ENCODE assay signal across 8 cellular contexts in the genomic region with DNA sequence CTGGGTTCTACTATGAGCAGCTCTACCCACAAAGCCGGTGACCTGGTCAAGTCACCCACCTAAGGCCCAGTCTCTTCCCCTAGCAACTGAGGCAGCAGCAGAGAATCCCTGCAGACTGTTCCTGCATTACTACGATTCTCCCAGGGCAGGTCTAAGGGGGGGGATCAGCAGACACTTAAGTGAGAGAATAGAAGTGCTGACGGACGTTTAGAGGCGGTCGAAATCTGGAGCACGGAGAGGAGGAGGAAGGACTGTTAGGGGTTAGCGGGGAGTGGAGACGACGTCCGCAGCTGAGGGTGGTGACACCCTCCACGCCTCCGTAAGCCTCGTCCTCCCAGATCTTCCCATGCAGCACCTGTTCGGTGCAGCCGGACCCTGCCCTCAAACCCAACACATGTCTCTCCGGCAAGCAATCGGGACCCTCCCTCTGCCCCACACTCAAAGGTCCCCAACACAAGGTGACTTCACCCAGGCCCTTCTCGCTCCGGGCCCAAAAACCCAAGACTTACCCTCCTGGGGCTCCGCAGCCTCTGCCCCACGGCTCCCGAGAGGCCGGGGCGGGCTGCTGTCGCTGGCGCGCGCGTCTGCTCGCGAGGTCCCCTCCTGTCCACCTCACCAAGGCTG. TPM values are rescaled to one million over a fixed set of nuclear protein-coding genes. Genes with fewer than 3 reads are reported as not detected.
DNase-seq lines count a peak whose midpoint lies in the region; ATAC-seq and TF ChIP-seq lines count a peak whose summit lies in the region.
"Not testable (repeated sequence)": the region's sequence is repeated elsewhere in the genome, so short reads cannot be mapped to it uniquely, and the experiment has no call there.

No MANE protein-coding gene starts in this region.

- not testable (repeated sequence) for H3K27me3 ChIP-seq in HAP-1 (ENCODE audit: low read depth); cardiac muscle cell; muscle layer of colon (ENCODE audit: control insufficient read depth in 1 of 2, insufficient read depth in 2 of 2, low read length in 2 of 2)

- H3K9me3 Mint-ChIP-seq in activated CD8-positive, alpha-beta T cell treated with anti-CD3 and anti-CD28 coated beads for 36 hours = not testable (repeated sequence)

- H3K4me3 ChIP-seq in AG10803 (ENCODE audit: low read length) (peak overlapping the region; percentile 71), HAP-1 (peak overlapping the region; percentile 67), cardiac fibroblast (replicated peaks in 1 of 2; ENCODE audit: low read depth in 2 of 2, low read length in 2 of 2) (peak overlapping the region; percentile 67 to 74), cardiac muscle cell (peak overlapping the region; percentile 69), muscle layer of colon (ENCODE audit: low read depth in 1 of 2, low read length in 2 of 2) (peak overlapping the region; percentile 56 to 96)

- in situ Hi-C loops in HAP-1 (cut with MboI; ENCODE audit: low sequenced_read_pairs) = not testable (repeated sequence)

- H3K27ac ChIP-seq in cardiac muscle cell (peak overlapping the region; percentile 96), muscle layer of colon (ENCODE audit: low read depth, low read length) (peak overlapping the region; percentile 14)

- POLR2A ChIA-PET in activated CD8-positive, alpha-beta T cell treated with anti-CD3 and anti-CD28 coated beads for 36 hours (lab: Charles Lee) = not testable (repeated sequence)

- H3K9ac ChIP-seq in muscle layer of colon (ENCODE audit: low read length) = not testable (repeated sequence)

- H3K4me1 ChIP-seq in HAP-1; cardiac muscle cell (ENCODE audit: low read depth); muscle layer of colon (ENCODE audit: insufficient read depth, low read length): not testable (repeated sequence)

- DNase-seq in AG10803 (ENCODE audit: low read depth) = not testable (repeated sequence)
- DNase-seq in HAP-1 (ENCODE audit: low spot score in 2 of 2) (peak in 1 of 2 experiments; percentile 16), NCI-H69 (lab: John Stamatoyannopoulos, UW) (peak; percentile 9), cardiac fibroblast (ENCODE audit: low read depth in 2 of 2) (peak in 1 of 2 donors; percentile 5), cardiac muscle cell (ENCODE audit: low read depth in 1 of 2, low spot score in 1 of 2) (peak; percentile 4 to 16)
- DNase-seq in activated CD8-positive, alpha-beta T cell treated with anti-CD3 and anti-CD28 coated beads for 36 hours = peak; percentile 13
- peak; percentile 17 to 19 for DNase-seq in stimulated activated CD4-positive, alpha-beta T cell treated with anti-CD3 and anti-CD28 coated beads, Interleukin-2, amount 100 ng/mL, for 24 hours

- not testable (repeated sequence) for H3K9me3 ChIP-seq in HAP-1; cardiac muscle cell (ENCODE audit: low read depth); muscle layer of colon (ENCODE audit: low read length)

- not testable (repeated sequence) for H3K4me1 Mint-ChIP-seq in activated CD8-positive, alpha-beta T cell treated with anti-CD3 and anti-CD28 coated beads for 36 hours (ENCODE audit: low read depth)

- not testable (repeated sequence) for ATAC-seq in activated CD8-positive, alpha-beta T cell treated with anti-CD3 and anti-CD28 coated beads for 36 hours

- H3K4me3 Mint-ChIP-seq in activated CD8-positive, alpha-beta T cell treated with anti-CD3 and anti-CD28 coated beads for 36 hours = peak overlapping the region; percentile 94

- TF ChIP-seq CTCF in AG10803 (conservative IDR thresholded peaks at IDR 0.05; ENCODE audit: low read length); activated CD8-positive, alpha-beta T cell treated with anti-CD3 and anti-CD28 coated beads for 36 hours (IDR thresholded peaks at IDR 0.05); cardiac fibroblast (IDR thresholded peaks at IDR 0.05; ENCODE audit: low read depth, low read length); cardiac muscle cell (IDR thresholded peaks at IDR 0.05; ENCODE audit: low read depth, low read length): not testable (repeated sequence)

- CTCF ChIA-PET in activated CD8-positive, alpha-beta T cell treated with anti-CD3 and anti-CD28 coated beads for 36 hours (lab: Charles Lee) = not testable (repeated sequence)

- intact Hi-C loops in activated CD8-positive, alpha-beta T cell treated with anti-CD3 and anti-CD28 coated beads for 36 hours (cut with micrococcal nuclease) = not testable (repeated sequence)

- H3K27me3 Mint-ChIP-seq in activated CD8-positive, alpha-beta T cell treated with anti-CD3 and anti-CD28 coated beads for 36 hours = not testable (repeated sequence)

- not testable (repeated sequence) for H3K36me3 ChIP-seq in HAP-1 (replicated peaks); cardiac muscle cell; muscle layer of colon (ENCODE audit: insufficient read depth, low read length)

- peaks cover 16% of the 10 kb centered on the region for H3K36me3 Mint-ChIP-seq in activated CD8-positive, alpha-beta T cell treated with anti-CD3 and anti-CD28 coated beads for 36 hours (ENCODE audit: low read depth)

- H3K27ac Mint-ChIP-seq in activated CD8-positive, alpha-beta T cell treated with anti-CD3 and anti-CD28 coated beads for 36 hours = peak overlapping the region; percentile 90

RNA-seq across cellular contexts. Expression of gene POM121C, which starts 0.6 kb away (rescaled TPM):
- total RNA-seq in activated CD8-positive, alpha-beta T cell treated with anti-CD3 and anti-CD28 coated beads for 36 hours = 10 to 100 TPM; 81.4 to 85.5 TPM
- 16.2 and 17.2 TPM in 2 replicates for total RNA-seq in cardiac muscle cell
- 35.1 and 47.7 TPM in 2 replicates for polyA plus RNA-seq in cardiac muscle cell

RNA-seq across cellular contexts. Expression of gene SPDYE5, which starts 6.7 kb away (rescaled TPM):
- under 1 TPM in 1 of 2 experiments, not detected in 1; 0.18 TPM for total RNA-seq in activated CD8-positive, alpha-beta T cell treated with anti-CD3 and anti-CD28 coated beads for 36 hours
- not detected in 2 replicates for total RNA-seq in cardiac muscle cell
- 2.8 and 2.9 TPM in 2 replicates for polyA plus RNA-seq in cardiac muscle cell
